Comparison of ENCODE assay signal across 27 cellular contexts in the genomic region with DNA sequence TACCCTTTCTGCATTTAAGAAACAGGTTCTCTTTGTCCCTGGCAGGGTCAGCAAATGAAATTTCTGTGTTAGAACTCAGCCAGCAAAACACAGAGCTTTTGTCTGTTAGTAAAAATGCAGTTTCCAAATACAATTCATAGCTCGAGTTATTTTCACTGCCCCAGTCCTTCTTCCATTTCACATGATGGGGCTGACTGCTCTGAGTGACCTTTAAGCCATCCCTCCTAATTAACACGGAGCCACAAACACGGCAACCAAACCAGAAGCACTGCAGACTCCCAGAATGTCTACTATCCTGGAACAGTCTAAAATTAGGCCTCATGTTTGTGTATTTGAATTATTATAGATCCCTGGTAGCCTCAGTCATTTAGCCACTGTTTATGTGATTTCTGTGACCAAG.
"Had no signal": no experiment of that assay in that cellular context is flagged by ENCODE, and none has a peak within 500 bp of the region (broad histone marks: within the 10 kb centered on the region; RNA-seq: fewer than 3 reads in every experiment).

No MANE protein-coding gene starts in this region.

- H3K4me1 ChIP-seq: ascending aorta, body of pancreas had no signal

- H3K27ac ChIP-seq: ascending aorta, body of pancreas had no signal

- ATAC-seq: activated CD8-positive, alpha-beta T cell treated with anti-CD3 and anti-CD28 coated beads, Interleukin-2, amount 10 ng/mL, durations not matched to agents 7 days and 5 days; body of pancreas; WTC11 had no signal

- H3K27ac Mint-ChIP-seq: activated CD8-positive, alpha-beta T cell treated with anti-CD3 and anti-CD28 coated beads, Interleukin-2, amount 10 ng/mL, durations not matched to agents 7 days and 5 days; activated naive CD4-positive, alpha-beta T cell treated with anti-CD3 and anti-CD28 coated beads, Interleukin-2, amount 50 U/mL, for 24 hours; activated T-helper 1 cell treated with anti-CD3 and anti-CD28 coated beads, Interleukin-12 subunit alpha, Interleukin-12 subunit beta, Interleukin-2, Interleukin-4 antibody, amounts not matched to agents 30 ng/mL and 10 ng/mL and 1 ng/mL, durations not matched to agents 14 hours and 24 hours and 36 hours; T-helper 1 cell treated with Interleukin-12 subunit alpha and Interleukin-12 subunit beta and Interleukin-4 antibody, amounts not matched to agents 30 μg/mL and 1 μg/mL, for 36 hours; WTC11 had no signal

- DNase-seq: activated CD4-positive, alpha-beta T cell treated with anti-CD3 and anti-CD28 coated beads for 48 hours; activated CD4-positive, alpha-beta T cell treated with anti-CD3 and anti-CD28 coated beads, Interleukin-2, amount 50 U/mL, for 4 hours; activated CD4-positive, CD25-positive, alpha-beta regulatory T cell treated with anti-CD3 and anti-CD28 coated beads, Interleukin-2, amount 50 U/mL, for 72 hours; activated CD8-positive, alpha-beta memory T cell treated with anti-CD3 and anti-CD28 coated beads, Interleukin-2, amount 50 U/mL, for 48 hours; activated CD8-positive, alpha-beta T cell treated with anti-CD3 and anti-CD28 coated beads, Interleukin-2, amount 10 ng/mL, durations not matched to agents 7 days and 5 days; activated effector memory CD4-positive, alpha-beta T cell treated with Interleukin-2 at 50 U/mL for 16 hours; activated naive CD4-positive, alpha-beta T cell; activated T-cell treated with anti-CD3 and anti-CD28 coated beads, Interleukin-2, amount 50 U/mL, for 1 hour; amniotic stem cell; body of pancreas; central memory CD4-positive, alpha-beta T cell; MG63; MV-4-11; NCI-H1092 treated with DMSO at 0.1 percent for 48 hours; NCI-H1417 treated with DMSO at 0.1 percent for 48 hours; NCI-H1694; NCI-H2029 treated with DMSO at 0.1 percent for 48 hours; NCI-H345; NCI-H510A; NCI-H526 treated with DMSO at 0.1 percent for 48 hours; NCI-H82; SIG-M5 had no signal

- H3K36me3 ChIP-seq: ascending aorta, MG63 had no signal

- H3K4me3 Mint-ChIP-seq: activated CD8-positive, alpha-beta T cell treated with anti-CD3 and anti-CD28 coated beads, Interleukin-2, amount 10 ng/mL, durations not matched to agents 7 days and 5 days; activated naive CD4-positive, alpha-beta T cell treated with anti-CD3 and anti-CD28 coated beads, Interleukin-2, amount 50 U/mL, for 24 hours; activated T-helper 1 cell treated with anti-CD3 and anti-CD28 coated beads, Interleukin-12 subunit alpha, Interleukin-12 subunit beta, Interleukin-2, Interleukin-4 antibody, amounts not matched to agents 30 ng/mL and 10 ng/mL and 1 ng/mL, durations not matched to agents 14 hours and 24 hours and 36 hours; T-helper 1 cell treated with Interleukin-12 subunit alpha and Interleukin-12 subunit beta and Interleukin-4 antibody, amounts not matched to agents 30 μg/mL and 1 μg/mL, for 36 hours; WTC11 had no signal

- H3K36me3 Mint-ChIP-seq: activated naive CD4-positive, alpha-beta T cell treated with anti-CD3 and anti-CD28 coated beads, Interleukin-2, amount 50 U/mL, for 24 hours; WTC11 had no signal

- H3K4me1 Mint-ChIP-seq: activated naive CD4-positive, alpha-beta T cell treated with anti-CD3 and anti-CD28 coated beads, Interleukin-2, amount 50 U/mL, for 24 hours; WTC11 had no signal

- H3K9me3 Mint-ChIP-seq: activated naive CD4-positive, alpha-beta T cell treated with anti-CD3 and anti-CD28 coated beads, Interleukin-2, amount 50 U/mL, for 24 hours; activated T-helper 1 cell treated with anti-CD3 and anti-CD28 coated beads, Interleukin-12 subunit alpha, Interleukin-12 subunit beta, Interleukin-2, Interleukin-4 antibody, amounts not matched to agents 30 ng/mL and 10 ng/mL and 1 ng/mL, durations not matched to agents 14 hours and 24 hours and 36 hours; T-helper 1 cell treated with Interleukin-12 subunit alpha and Interleukin-12 subunit beta and Interleukin-4 antibody, amounts not matched to agents 30 μg/mL and 1 μg/mL, for 36 hours had no signal

- H3K27me3 ChIP-seq: ascending aorta, body of pancreas, MG63 had no signal

- H3K4me3 ChIP-seq: ascending aorta, body of pancreas, MG63 had no signal

- H3K9me3 ChIP-seq: ascending aorta, body of pancreas, MG63 had no signal
